20 cellular contexts compared by ENCODE assay signal in genomic region chr2:210762604-210763588, GRCh38.
DNase-seq lines count a peak whose midpoint lies in the region; ATAC-seq and TF ChIP-seq lines count a peak whose summit lies in the region.
"Had no signal": no experiment of that assay in that cellular context is flagged by ENCODE, and none has a peak within 500 bp of the region (broad histone marks: within the 10 kb centered on the region; RNA-seq: fewer than 3 reads in every experiment).

No MANE protein-coding gene starts in this region.

- no peaks in the 10 kb centered on the region for H4K20me1 ChIP-seq in H9 (ENCODE audit: control insufficient read depth, insufficient read depth, insufficient read length)

- H3K4me3 Mint-ChIP-seq in H9, result no peak overlapping the region

- no peak overlapping the region for H3T11ph ChIP-seq in H9 (ENCODE audit: low read length)

- H4K5ac ChIP-seq in H9 (ENCODE audit: insufficient read length, low read depth, low read length) (no peak overlapping the region), mesendoderm (ENCODE audit: low read length) (no peak overlapping the region)

- H3K27me3 Mint-ChIP-seq in H9 (ENCODE audit: low read depth), result peaks cover 4% of the 10 kb centered on the region

- H3K27me3 ChIP-seq in H9 (ENCODE audit: insufficient read depth, low read length), result no peaks in the 10 kb centered on the region
- H3K27me3 ChIP-seq in NT2/D1 (ENCODE audit: insufficient read depth, insufficient read length), result peaks cover 43% of the 10 kb centered on the region
- no peaks in the 10 kb centered on the region for H3K27me3 ChIP-seq in iPS DF 6.9 (ENCODE audit: control insufficient read depth, insufficient read depth, low read length)
- H3K27me3 ChIP-seq in mesendoderm (ENCODE audit: insufficient read depth, low read length, poor library complexity), result no peaks in the 10 kb centered on the region
- no peaks in the 10 kb centered on the region for H3K27me3 ChIP-seq in tibial nerve
- H3K27me3 ChIP-seq: MG63 had no signal

- H3K4me2 ChIP-seq in H9 (ENCODE audit: insufficient read depth, insufficient read length, low read length), result peak overlapping the region; percentile 68
- H3K4me2 ChIP-seq in mesendoderm (ENCODE audit: low read length), result no peak overlapping the region

- H3K27ac ChIP-seq in H9 (ENCODE audit: insufficient read length, low read depth, low read length) (no peak overlapping the region), iPS DF 6.9 (ENCODE audit: low read length) (no peak overlapping the region), mesendoderm (ENCODE audit: low read depth, low read length) (no peak overlapping the region), tibial nerve (no peak overlapping the region)
- H3K27ac ChIP-seq: HL-60 had no signal

- no peak overlapping the region for H4K91ac ChIP-seq in H9 (ENCODE audit: insufficient read length, low read depth, low read length)

- no peak for TF ChIP-seq EP300 in tibial nerve (IDR thresholded peaks at IDR 0.05)

- peaks cover 2 to 28% (median 6%) of the 10 kb centered on the region in 3 experiments; a peak in 4 of 7 replicates for H3K36me3 Mint-ChIP-seq in H9 (ENCODE audit: insufficient read depth in 1 of 3, low read depth in 3 of 3)

- H3K56ac ChIP-seq in H9 (ENCODE audit: insufficient read length, low read depth, low read length) (no peak overlapping the region), mesendoderm (ENCODE audit: low read length) (peak overlapping the region; percentile 58)

- H3K9ac ChIP-seq in H9 (ENCODE audit: extremely low read depth, insufficient read length, low read length), result no peak overlapping the region
- H3K9ac ChIP-seq in NT2/D1 (ENCODE audit: insufficient read length, low read depth), result no peak overlapping the region
- no peak overlapping the region for H3K9ac ChIP-seq in mesendoderm (ENCODE audit: low read length)

- WGBS in H9 (ENCODE audit: extremely low coverage, insufficient read length, low lambda C conversion rate), result no CpG with 5 or more reads among the region's 9 CpGs
- WGBS in iPS DF 6.9 (ENCODE audit: insufficient coverage, insufficient read length), result no CpG with 5 or more reads among the region's 9 CpGs
- no CpG with 5 or more reads among the region's 9 CpGs for WGBS in mesendoderm (ENCODE audit: extremely low coverage, insufficient coverage, low lambda C conversion rate)
- WGBS in tibial nerve, 2 donors, result 82 to 87% methylated on average over 9 of the region's 9 CpGs

- H3K14ac ChIP-seq in H9 (ENCODE audit: insufficient read depth, low read length), result no peak overlapping the region

- H3K23me2 ChIP-seq in H9 (ENCODE audit: insufficient read length, low read depth, low read length, poor library complexity, severe bottlenecking), result no peaks in the 10 kb centered on the region

- TF ChIP-seq CTCF in H9 (conservative IDR thresholded peaks at IDR 0.05), result no peak
- TF ChIP-seq CTCF in tibial nerve (IDR thresholded peaks at IDR 0.05), result no peak

- peaks cover 5% of the 10 kb centered on the region; the same call in 1 of the 2 replicates for H3K4me1 ChIP-seq in H9 (ENCODE audit: insufficient read depth, low read length)
- no peaks in the 10 kb centered on the region for H3K4me1 ChIP-seq in NT2/D1 (ENCODE audit: insufficient read depth, insufficient read length)
- H3K4me1 ChIP-seq in iPS DF 6.9 (ENCODE audit: control insufficient read depth, insufficient read depth, low read length), result peaks cover 6% of the 10 kb centered on the region; the same call in 1 of the 2 replicates
- peaks cover 3% of the 10 kb centered on the region for H3K4me1 ChIP-seq in mesendoderm (ENCODE audit: control insufficient read depth, low read depth, low read length)
- no peaks in the 10 kb centered on the region for H3K4me1 ChIP-seq in tibial nerve

- no peak overlapping the region for H2BK12ac ChIP-seq in H9 (ENCODE audit: insufficient read length, low read depth, low read length)

- H3K18ac ChIP-seq in H9 (ENCODE audit: insufficient read length, low read depth, low read length) (no peak overlapping the region), mesendoderm (ENCODE audit: low read length) (no peak overlapping the region)

- no peak overlapping the region for H2AK5ac ChIP-seq in H9 (ENCODE audit: insufficient read length, low read length)
- no peak overlapping the region for H2AK5ac ChIP-seq in mesendoderm (ENCODE audit: low read length)

- no peak for ATAC-seq in GM21825 (IDR thresholded peaks at IDR 0.05; ENCODE audit: unreplicated experiment)
- no peak for ATAC-seq in HG03354 (IDR thresholded peaks at IDR 0.05; ENCODE audit: poor library complexity, severe bottlenecking, unreplicated experiment)
- ATAC-seq: PC-3, SK-N-SH treated with all-trans-retinoic acid at 6 μM for 48 hours had no signal

- H2AFZ ChIP-seq in H9 (ENCODE audit: low read length), result no peak overlapping the region

- no peaks in the 10 kb centered on the region for H3K9me3 ChIP-seq in H9 (ENCODE audit: control insufficient read depth, low read depth, low read length)
- H3K9me3 ChIP-seq in NT2/D1 (ENCODE audit: insufficient read depth, low read length), result peaks cover 15% of the 10 kb centered on the region; the same call in 1 of the 2 replicates
- no peaks in the 10 kb centered on the region for H3K9me3 ChIP-seq in iPS DF 6.9 (ENCODE audit: control insufficient read depth, insufficient read depth, low read length)
- H3K9me3 ChIP-seq in tibial nerve, result no peaks in the 10 kb centered on the region
- H3K9me3 ChIP-seq: MG63 had no signal

- H2BK20ac ChIP-seq in H9 (ENCODE audit: low read depth, low read length, poor library complexity, severe bottlenecking), result no peak overlapping the region

- H3K23ac ChIP-seq in H9 (ENCODE audit: insufficient read length, low read depth, low read length) (no peak overlapping the region), mesendoderm (ENCODE audit: low read length) (no peak overlapping the region)

- H3K79me1 ChIP-seq in H9 (ENCODE audit: insufficient read depth, low read depth, low read length, poor library complexity, severe bottlenecking) (no peaks in the 10 kb centered on the region), mesendoderm (ENCODE audit: low read length) (no peaks in the 10 kb centered on the region)

- H3K79me2 ChIP-seq in H9 (ENCODE audit: insufficient read depth, low read length) (no peaks in the 10 kb centered on the region), mesendoderm (ENCODE audit: control insufficient read depth, insufficient read depth, low read length) (no peaks in the 10 kb centered on the region)

- peaks cover 29 to 37% of the 10 kb centered on the region in 2 experiments for H3K4me1 Mint-ChIP-seq in H9

- H3K27ac Mint-ChIP-seq in H9, result peak overlapping the region; percentile 32 to 85 (median 44); a peak in 5 of 7 replicates

- DNase-seq in H9 (peak; percentile 68), NT2/D1 (ENCODE audit: low read depth, low spot score) (peak; percentile 63), iPS DF 6.9 (ENCODE audit: low read depth, low spot score) (peak; percentile 47), mesendoderm (peak; percentile 53), midbrain (lab: John Stamatoyannopoulos, UW) (no peak), tibial nerve (ENCODE audit: low spot score in 2 of 2) (no peak)
- DNase-seq: C1 segment of cervical spinal cord, Kasumi-1, MG63, NCI-H1092, NCI-H1436 treated with DMSO at 0.1 percent for 48 hours, NCI-H2029, NCI-H774, PC-3, RPMI8226, SHP77 treated with DMSO at 0.1 percent for 48 hours had no signal

- no peak overlapping the region for H3K4ac ChIP-seq in H9 (ENCODE audit: low read depth, low read length)
- H3K4ac ChIP-seq in mesendoderm (ENCODE audit: low read depth, low read length), result no peak overlapping the region

- H2BK120ac ChIP-seq in H9 (ENCODE audit: low read depth, low read length, poor library complexity, severe bottlenecking), result no peak overlapping the region
- no peak overlapping the region for H2BK120ac ChIP-seq in mesendoderm (ENCODE audit: low read depth, low read length)

- H3K4me3 ChIP-seq in NT2/D1 (ENCODE audit: insufficient read length, low read depth) (no peak overlapping the region), iPS DF 6.9 (ENCODE audit: low read length) (no peak overlapping the region), mesendoderm (ENCODE audit: low read length) (no peak overlapping the region), tibial nerve (no peak overlapping the region)
- H3K4me3 ChIP-seq: MG63 had no signal

- H2BK5ac ChIP-seq in H9 (ENCODE audit: insufficient read length, low read length), result no peak overlapping the region
- no peak overlapping the region for H2BK5ac ChIP-seq in mesendoderm (ENCODE audit: low read length)

- TF ChIP-seq POLR2A in tibial nerve (IDR thresholded peaks at IDR 0.05), result no peak

- H3K9me3 Mint-ChIP-seq in H9, result peaks cover 3 to 10% of the 10 kb centered on the region in 2 experiments; a peak in 4 of 5 replicates

- no peak overlapping the region for H4K8ac ChIP-seq in H9 (replicated peaks; ENCODE audit: insufficient read length, low read depth, low read length)
- H4K8ac ChIP-seq in mesendoderm (ENCODE audit: low read depth, low read length), result no peak overlapping the region

- H3K36me3 ChIP-seq in NT2/D1 (ENCODE audit: insufficient read depth, insufficient read length, low read length) (no peaks in the 10 kb centered on the region), iPS DF 6.9 (ENCODE audit: control insufficient read depth, insufficient read depth, low read length) (no peaks in the 10 kb centered on the region), mesendoderm (ENCODE audit: control insufficient read depth, insufficient read depth, low read length) (no peaks in the 10 kb centered on the region), tibial nerve (no peaks in the 10 kb centered on the region)
- H3K36me3 ChIP-seq: MG63 had no signal

- H2BK15ac ChIP-seq in H9 (ENCODE audit: low read depth, low read length), result no peak overlapping the region
- H2BK15ac ChIP-seq in mesendoderm (replicated peaks; ENCODE audit: low read depth), result no peak overlapping the region

Comparison
In these comparisons a context has a peak if more than half of its experiments do, and no peak if none do; other contexts are left out.
1. DNase-seq: peak in H9 (single experiment), NT2/D1 (single experiment), iPS DF 6.9 (single experiment) and mesendoderm (single experiment); none in midbrain (single experiment) and tibial nerve (0 of 2).